2 cellular contexts compared by ENCODE assay signal in genomic region chr4:78592104-78592783, GRCh38.
TF ChIP-seq lines count a peak whose summit lies in the region.

No MANE protein-coding gene starts in this region.

TF ChIP-seq in SK-N-SH, 30 proteins besides CTCF, POLR2A, EP300 and RAD21 (continued from another document):
- no peak for TF ChIP-seq MXI1 (IDR thresholded peaks at IDR 0.05; ENCODE audit: low read depth, low read length)
- no peak for TF ChIP-seq GATA2 (CRISPR knock-in tag; IDR thresholded peaks at IDR 0.05)
- TF ChIP-seq PBX3 (IDR thresholded peaks at IDR 0.05): no peak
- no peak for TF ChIP-seq ELF1 (IDR thresholded peaks at IDR 0.05)
- no peak for TF ChIP-seq REST (IDR thresholded peaks at IDR 0.05; ENCODE audit: low read depth, low read length)
- TF ChIP-seq FOXJ3 (CRISPR knock-in tag; IDR thresholded peaks at IDR 0.05): no peak
- no peak for TF ChIP-seq IRF3 (IDR thresholded peaks at IDR 0.05; ENCODE audit: low read depth, low read length)
- TF ChIP-seq POLR2AphosphoS5 (IDR thresholded peaks at IDR 0.05; ENCODE audit: low read depth, low read length): no peak
- TF ChIP-seq YY1 (IDR thresholded peaks at IDR 0.05; ENCODE audit: low read depth): no peak
- TF ChIP-seq SMC3 (IDR thresholded peaks at IDR 0.05; ENCODE audit: low read depth, low read length): no peak
- no peak for TF ChIP-seq USF1 (IDR thresholded peaks at IDR 0.05; ENCODE audit: borderline replicate concordance, low read depth)
- TF ChIP-seq NRF1 (IDR thresholded peaks at IDR 0.05; ENCODE audit: low read depth, low read length): no peak
- TF ChIP-seq TCF12 (IDR thresholded peaks at IDR 0.05): no peak
- no peak for TF ChIP-seq RFX5 (IDR thresholded peaks at IDR 0.05; ENCODE audit: low read length)
- no peak for TF ChIP-seq GABPA (IDR thresholded peaks at IDR 0.05; ENCODE audit: low read depth)
- no peak for TF ChIP-seq CHD2 (IDR thresholded peaks at IDR 0.05; ENCODE audit: low read length, partially characterized antibody)

TF ChIP-seq in SK-N-SH treated with all-trans-retinoic acid at 6 μM for 48 hours, 23 proteins besides CTCF, POLR2A, EP300 and RAD21 (continued from another document):
- TF ChIP-seq CSRNP3 (CRISPR knock-in tag; IDR thresholded peaks at IDR 0.05): no peak
- no peak for TF ChIP-seq ISL1 (CRISPR knock-in tag; IDR thresholded peaks at IDR 0.05)
- TF ChIP-seq PPARA (CRISPR knock-in tag; IDR thresholded peaks at IDR 0.05; ENCODE audit: borderline replicate concordance): no peak
- TF ChIP-seq ZC3H10 (CRISPR knock-in tag; IDR thresholded peaks at IDR 0.05): no peak
- no peak for TF ChIP-seq TOX (CRISPR knock-in tag; IDR thresholded peaks at IDR 0.05; ENCODE audit: borderline replicate concordance)
- no peak for TF ChIP-seq BACH2 (CRISPR knock-in tag; IDR thresholded peaks at IDR 0.05; ENCODE audit: borderline replicate concordance)
- TF ChIP-seq CSDC2 (CRISPR knock-in tag; IDR thresholded peaks at IDR 0.05): no peak
- TF ChIP-seq ZNF70 (CRISPR knock-in tag; IDR thresholded peaks at IDR 0.05): no peak
- TF ChIP-seq TSHZ2 (CRISPR knock-in tag; IDR thresholded peaks at IDR 0.05): no peak
- TF ChIP-seq ARNTL (CRISPR knock-in tag; IDR thresholded peaks at IDR 0.05; ENCODE audit: borderline replicate concordance, low read depth): no peak
- TF ChIP-seq ESRRG (CRISPR knock-in tag; IDR thresholded peaks at IDR 0.05): no peak
- TF ChIP-seq POU6F1 (CRISPR knock-in tag; IDR thresholded peaks at IDR 0.05; ENCODE audit: borderline replicate concordance, low read depth): no peak
- no peak for TF ChIP-seq SNAI2 (CRISPR knock-in tag; IDR thresholded peaks at IDR 0.05)
- TF ChIP-seq CREB5 (CRISPR knock-in tag; IDR thresholded peaks at IDR 0.05; ENCODE audit: low read depth): no peak
- no peak for TF ChIP-seq ZFP3 (CRISPR knock-in tag; IDR thresholded peaks at IDR 0.05)
- no peak for TF ChIP-seq ZNF8 (CRISPR knock-in tag; IDR thresholded peaks at IDR 0.05)
TF ChIP-seq in SK-N-SH treated with all-trans-retinoic acid at 6 μM for 48 hours: peak in this region for 0.
